1 cellular context compared by ENCODE assay signal in genomic region chr22:23504522-23504921, GRCh38.
TF ChIP-seq lines count a peak whose summit lies in the region.

No MANE protein-coding gene starts in this region.

TF ChIP-seq in HepG2, 621 proteins besides CTCF, POLR2A, EP300 and RAD21:
- TF ChIP-seq, protein P1, sequence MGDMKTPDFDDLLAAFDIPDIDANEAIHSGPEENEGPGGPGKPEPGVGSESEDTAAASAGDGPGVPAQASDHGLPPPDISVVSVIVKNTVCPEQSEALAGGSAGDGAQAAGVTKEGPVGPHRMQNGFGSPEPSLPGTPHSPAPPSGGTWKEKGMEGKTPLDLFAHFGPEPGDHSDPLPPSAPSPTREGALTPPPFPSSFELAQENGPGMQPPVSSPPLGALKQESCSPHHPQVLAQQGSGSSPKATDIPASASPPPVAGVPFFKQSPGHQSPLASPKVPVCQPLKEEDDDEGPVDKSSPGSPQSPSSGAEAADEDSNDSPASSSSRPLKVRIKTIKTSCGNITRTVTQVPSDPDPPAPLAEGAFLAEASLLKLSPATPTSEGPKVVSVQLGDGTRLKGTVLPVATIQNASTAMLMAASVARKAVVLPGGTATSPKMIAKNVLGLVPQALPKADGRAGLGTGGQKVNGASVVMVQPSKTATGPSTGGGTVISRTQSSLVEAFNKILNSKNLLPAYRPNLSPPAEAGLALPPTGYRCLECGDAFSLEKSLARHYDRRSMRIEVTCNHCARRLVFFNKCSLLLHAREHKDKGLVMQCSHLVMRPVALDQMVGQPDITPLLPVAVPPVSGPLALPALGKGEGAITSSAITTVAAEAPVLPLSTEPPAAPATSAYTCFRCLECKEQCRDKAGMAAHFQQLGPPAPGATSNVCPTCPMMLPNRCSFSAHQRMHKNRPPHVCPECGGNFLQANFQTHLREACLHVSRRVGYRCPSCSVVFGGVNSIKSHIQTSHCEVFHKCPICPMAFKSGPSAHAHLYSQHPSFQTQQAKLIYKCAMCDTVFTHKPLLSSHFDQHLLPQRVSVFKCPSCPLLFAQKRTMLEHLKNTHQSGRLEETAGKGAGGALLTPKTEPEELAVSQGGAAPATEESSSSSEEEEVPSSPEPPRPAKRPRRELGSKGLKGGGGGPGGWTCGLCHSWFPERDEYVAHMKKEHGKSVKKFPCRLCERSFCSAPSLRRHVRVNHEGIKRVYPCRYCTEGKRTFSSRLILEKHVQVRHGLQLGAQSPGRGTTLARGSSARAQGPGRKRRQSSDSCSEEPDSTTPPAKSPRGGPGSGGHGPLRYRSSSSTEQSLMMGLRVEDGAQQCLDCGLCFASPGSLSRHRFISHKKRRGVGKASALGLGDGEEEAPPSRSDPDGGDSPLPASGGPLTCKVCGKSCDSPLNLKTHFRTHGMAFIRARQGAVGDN (CRISPR knock-in tag; IDR thresholded peaks at IDR 0.05): peak; percentile 23; the same call in 1 of the 2 replicates
- TF ChIP-seq ZNF691 (CRISPR knock-in tag; IDR thresholded peaks at IDR 0.05; ENCODE audit: borderline replicate concordance, low read depth) (no peak), ZSCAN22 (CRISPR knock-in tag; IDR thresholded peaks at IDR 0.05) (peak; percentile 97)
